11 cellular contexts compared by ENCODE assay signal in genomic region chr1:21292503-21292990, GRCh38. TPM values are rescaled to one million over a fixed set of nuclear protein-coding genes. Genes with fewer than 3 reads are reported as not detected.
DNase-seq lines count a peak whose midpoint lies in the region; ATAC-seq, FAIRE-seq and TF ChIP-seq lines count a peak whose summit lies in the region.
"Had no signal": no experiment of that assay in that cellular context is flagged by ENCODE, and none has a peak within 500 bp of the region (broad histone marks: within the 10 kb centered on the region; RNA-seq: fewer than 3 reads in every experiment).

No MANE protein-coding gene starts in this region.

- peak overlapping the region; percentile 99 for H3K27ac Mint-ChIP-seq in activated T-cell treated with anti-CD3 and anti-CD28 coated beads, Interleukin-2, amount 50 U/mL, for 24 hours
- peak overlapping the region; percentile 98 for H3K27ac Mint-ChIP-seq in activated B cell treated with CpG ODN at 0.5 μM for 24 hours

- H3K36me3 ChIP-seq in left lung (no peaks in the 10 kb centered on the region), testis (ENCODE audit: low read depth, missing control alignments) (no peaks in the 10 kb centered on the region)

- H3K4me3 Mint-ChIP-seq in activated T-cell treated with anti-CD3 and anti-CD28 coated beads, Interleukin-2, amount 50 U/mL, for 24 hours, result peak overlapping the region; percentile 79
- peak overlapping the region; percentile 90 for H3K4me3 Mint-ChIP-seq in activated B cell treated with CpG ODN at 0.5 μM for 24 hours

- intact Hi-C loops in activated B cell treated with CpG ODN at 0.5 μM for 24 hours (cut with micrococcal nuclease) (loop anchor here (5.0 kb wide), 4 partner anchors 115 to 735 kb away; partner anchors contain the start of genes EIF4G3 and USP48), left lung (cut with DNase I) (no loop called here), testis (cut with DNase I; ENCODE audit: low total_unique reads) (no loop called here)

- no peaks in the 10 kb centered on the region for H3K9me3 Mint-ChIP-seq in activated T-cell treated with anti-CD3 and anti-CD28 coated beads, Interleukin-2, amount 50 U/mL, for 24 hours
- no peaks in the 10 kb centered on the region for H3K9me3 Mint-ChIP-seq in activated B cell treated with CpG ODN at 0.5 μM for 24 hours

- H3K9me3 ChIP-seq in left lung (no peaks in the 10 kb centered on the region), testis (no peaks in the 10 kb centered on the region)

- POLR2A ChIA-PET in activated B cell treated with CpG ODN at 0.5 μM for 24 hours (lab: Charles Lee), result interaction anchor here (0.5 to 11.0 kb wide), 21 partner anchors 10 to 762 kb away, joined by 3 to 313 read pairs (median 6); no protein-coding TSS in a partner anchor

- CTCF ChIA-PET in activated B cell treated with CpG ODN at 0.5 μM for 24 hours (lab: Charles Lee), result interaction anchor here (1.0 to 5.9 kb wide), 5 partner anchors 22 to 226 kb away, joined by 3 to 51 read pairs (median 7); no protein-coding TSS in a partner anchor

- H3K27ac ChIP-seq in left lung (peak overlapping the region; percentile 69 to 91), testis (peak overlapping the region; percentile 49 to 84)

- WGBS in testis, 2 donors, result 61 to 63% methylated on average over 3 of the region's 3 CpGs

- peaks cover 85% of the 10 kb centered on the region for H3K4me1 Mint-ChIP-seq in activated T-cell treated with anti-CD3 and anti-CD28 coated beads, Interleukin-2, amount 50 U/mL, for 24 hours (ENCODE audit: low read depth)
- peaks cover 88% of the 10 kb centered on the region for H3K4me1 Mint-ChIP-seq in activated B cell treated with CpG ODN at 0.5 μM for 24 hours

- no peak for TF ChIP-seq CTCF in activated B cell treated with CpG ODN at 0.5 μM for 24 hours (IDR thresholded peaks at IDR 0.05)
- TF ChIP-seq CTCF in left lung (IDR thresholded peaks at IDR 0.05), result no peak
- no peak for TF ChIP-seq CTCF in testis (IDR thresholded peaks at IDR 0.05)

- H3K4me3 ChIP-seq in left lung (no peak overlapping the region), testis (no peak overlapping the region)
- H3K4me3 ChIP-seq: PC-9 had no signal

- H3K27me3 ChIP-seq in left lung (no peaks in the 10 kb centered on the region), testis (no peaks in the 10 kb centered on the region)

- peaks cover 54% of the 10 kb centered on the region for H3K36me3 Mint-ChIP-seq in activated T-cell treated with anti-CD3 and anti-CD28 coated beads, Interleukin-2, amount 50 U/mL, for 24 hours (ENCODE audit: low read depth)
- H3K36me3 Mint-ChIP-seq in activated B cell treated with CpG ODN at 0.5 μM for 24 hours (ENCODE audit: low read depth), result peaks cover 36% of the 10 kb centered on the region

- DNase-seq in activated T-cell treated with anti-CD3 and anti-CD28 coated beads, Interleukin-2, amount 50 U/mL, for 24 hours, result no peak
- no peak for DNase-seq in activated T-cell treated with anti-CD3 and anti-CD28 coated beads, Interleukin-2, amount 50 U/mL, for 48 hours
- no peak for DNase-seq in activated B cell treated with CpG ODN at 0.5 μM for 24 hours
- DNase-seq in left lung, result no peak
- DNase-seq in testis, result no peak
- no peak for DNase-seq in GM19239 (ENCODE audit: insufficient read length, low spot score)
- DNase-seq: ACHN, NCI-H1092 treated with DMSO at 0.1 percent for 48 hours, PC-9 had no signal

- no peaks in the 10 kb centered on the region for H3K27me3 Mint-ChIP-seq in activated T-cell treated with anti-CD3 and anti-CD28 coated beads, Interleukin-2, amount 50 U/mL, for 24 hours
- H3K27me3 Mint-ChIP-seq in activated B cell treated with CpG ODN at 0.5 μM for 24 hours, result no peaks in the 10 kb centered on the region

- FAIRE-seq in GM19239 (lab: Jason Lieb, UNC), result no peak

- no peak for TF ChIP-seq POLR2A in testis (IDR thresholded peaks at IDR 0.05)

- no peak for ATAC-seq in activated B cell treated with CpG ODN at 0.5 μM for 24 hours (ENCODE audit: low read depth)
- no peak for ATAC-seq in left lung
- no peak for ATAC-seq in GM18907 (IDR thresholded peaks at IDR 0.05; ENCODE audit: unreplicated experiment)
- no peak for ATAC-seq in GM19324 (IDR thresholded peaks at IDR 0.05; ENCODE audit: low FRiP score, unreplicated experiment)

- H3K4me1 ChIP-seq in left lung (peaks cover 0 to 82% of the 10 kb centered on the region in 2 donors), testis (peaks cover 48% of the 10 kb centered on the region)

RNA-seq across cellular contexts. Expression of gene ECE1, which starts 2.3 kb away (rescaled TPM):
- total RNA-seq in activated B cell treated with CpG ODN at 0.5 μM for 24 hours (208 and 209 TPM in 2 replicates), left lung (100 to 1,000 TPM in 1 of 2 donors, 10 to 100 TPM in 1; 91.7 to 107 TPM), testis (100 to 1,000 TPM in 1 of 2 donors, 10 to 100 TPM in 1; 96.4 to 101 TPM)
- 66.1 TPM for polyA plus RNA-seq in testis (ENCODE audit: insufficient read depth, low read depth, low replicate concordance)
